12 cellular contexts compared by ENCODE assay signal in genomic region chr3:11724615-11725339, GRCh38.
A peak's percentile ranks its signal among the peaks of the same experiment; 100 is the strongest.
DNase-seq lines count a peak whose midpoint lies in the region; ATAC-seq and TF ChIP-seq lines count a peak whose summit lies in the region.
"Had no signal": no experiment of that assay in that cellular context is flagged by ENCODE, and none has a peak within 500 bp of the region (broad histone marks: within the 10 kb centered on the region; RNA-seq: fewer than 3 reads in every experiment).

No MANE protein-coding gene starts in this region.

- no peaks in the 10 kb centered on the region for H3K9me3 ChIP-seq in H9 (ENCODE audit: control insufficient read depth, low read depth, low read length)
- H3K9me3 ChIP-seq: heart right ventricle had no signal

- H4K20me1 ChIP-seq in H9 (ENCODE audit: control insufficient read depth, insufficient read depth, insufficient read length) = no peaks in the 10 kb centered on the region

- no peak overlapping the region for H2AFZ ChIP-seq in H9 (ENCODE audit: low read length)

- no peak overlapping the region for H2AK5ac ChIP-seq in H9 (ENCODE audit: insufficient read length, low read length)

- H4K91ac ChIP-seq in H9 (ENCODE audit: insufficient read length, low read depth, low read length) = no peak overlapping the region

- H3K56ac ChIP-seq in H9 (ENCODE audit: insufficient read length, low read depth, low read length) = no peak overlapping the region

- H3K9me3 Mint-ChIP-seq in activated B cell treated with CpG ODN at 0.5 μM for 24 hours (no peaks in the 10 kb centered on the region), H9 (no peaks in the 10 kb centered on the region)

- H3K4ac ChIP-seq in H9 (ENCODE audit: low read depth, low read length) = no peak overlapping the region

- H3K4me3 ChIP-seq in GM12864 (ENCODE audit: low read depth, low read length) (peak overlapping the region; percentile 60), coronary artery (no peak overlapping the region)
- H3K4me3 ChIP-seq: heart right ventricle had no signal

- CTCF ChIA-PET in activated B cell treated with CpG ODN at 0.5 μM for 24 hours (lab: Charles Lee) = no interaction called here

- H2BK5ac ChIP-seq in H9 (ENCODE audit: insufficient read length, low read length) = no peak overlapping the region

- H3K4me2 ChIP-seq in H9 (ENCODE audit: insufficient read depth, insufficient read length, low read length) = no peak overlapping the region

- peak overlapping the region; percentile 54 for H3K27ac Mint-ChIP-seq in activated B cell treated with CpG ODN at 0.5 μM for 24 hours
- no peak overlapping the region for H3K27ac Mint-ChIP-seq in H9

- no peak overlapping the region for H2BK120ac ChIP-seq in H9 (ENCODE audit: low read depth, low read length, poor library complexity, severe bottlenecking)

- WGBS in H9 (ENCODE audit: extremely low coverage, insufficient read length, low lambda C conversion rate) = no CpG with 5 or more reads among the region's 8 CpGs

- H3K79me1 ChIP-seq in H9 (ENCODE audit: insufficient read depth, low read depth, low read length, poor library complexity, severe bottlenecking) = no peaks in the 10 kb centered on the region

- no peaks in the 10 kb centered on the region for H3K23me2 ChIP-seq in H9 (ENCODE audit: insufficient read length, low read depth, low read length, poor library complexity, severe bottlenecking)

- no peaks in the 10 kb centered on the region for H3K79me2 ChIP-seq in H9 (ENCODE audit: insufficient read depth, low read length)

- no peaks in the 10 kb centered on the region; the same call in 1 of the 2 replicates for H3K4me1 ChIP-seq in H9 (ENCODE audit: insufficient read depth, low read length)

- H3K4me3 Mint-ChIP-seq in activated B cell treated with CpG ODN at 0.5 μM for 24 hours (peak overlapping the region; percentile 82), H9 (no peak overlapping the region)

- no peak overlapping the region for H3K23ac ChIP-seq in H9 (ENCODE audit: insufficient read length, low read depth, low read length)

- H3K4me1 Mint-ChIP-seq in activated B cell treated with CpG ODN at 0.5 μM for 24 hours = peaks cover 14% of the 10 kb centered on the region
- H3K4me1 Mint-ChIP-seq in H9 = peaks cover 22 to 23% of the 10 kb centered on the region in 2 experiments

- no peak overlapping the region for H4K8ac ChIP-seq in H9 (replicated peaks; ENCODE audit: insufficient read length, low read depth, low read length)

- no peak overlapping the region for H4K5ac ChIP-seq in H9 (ENCODE audit: insufficient read length, low read depth, low read length)

- no peak overlapping the region for H2BK15ac ChIP-seq in H9 (ENCODE audit: low read depth, low read length)

- POLR2A ChIA-PET in activated B cell treated with CpG ODN at 0.5 μM for 24 hours (lab: Charles Lee) = no interaction called here

- TF ChIP-seq CTCF in GM12864 (IDR thresholded peaks at IDR 0.05; ENCODE audit: low read depth, low read length, missing control alignments) = no peak
- no peak for TF ChIP-seq CTCF in activated B cell treated with CpG ODN at 0.5 μM for 24 hours (IDR thresholded peaks at IDR 0.05)
- TF ChIP-seq CTCF in coronary artery (IDR thresholded peaks at IDR 0.05) = no peak
- TF ChIP-seq CTCF in H9 (conservative IDR thresholded peaks at IDR 0.05) = no peak

- no peaks in the 10 kb centered on the region for H3K27me3 ChIP-seq in H9 (ENCODE audit: insufficient read depth, low read length)

- ATAC-seq in HG03045 (IDR thresholded peaks at IDR 0.05; ENCODE audit: unreplicated experiment) = peak; percentile 50
- ATAC-seq in activated B cell treated with CpG ODN at 0.5 μM for 24 hours (ENCODE audit: low read depth) = no peak
- ATAC-seq: heart right ventricle had no signal

- peaks cover 2% of the 10 kb centered on the region for H3K36me3 Mint-ChIP-seq in activated B cell treated with CpG ODN at 0.5 μM for 24 hours (ENCODE audit: low read depth)
- no peaks in the 10 kb centered on the region for H3K36me3 Mint-ChIP-seq in H9 (ENCODE audit: insufficient read depth in 1 of 3, low read depth in 3 of 3)

- H3T11ph ChIP-seq in H9 (ENCODE audit: low read length) = no peak overlapping the region

- no peak overlapping the region for H3K18ac ChIP-seq in H9 (ENCODE audit: insufficient read length, low read depth, low read length)

- no peak overlapping the region for H2BK20ac ChIP-seq in H9 (ENCODE audit: low read depth, low read length, poor library complexity, severe bottlenecking)

- no peak overlapping the region for H3K14ac ChIP-seq in H9 (ENCODE audit: insufficient read depth, low read length)

- no peak overlapping the region for H2BK12ac ChIP-seq in H9 (ENCODE audit: insufficient read length, low read depth, low read length)

- peaks cover 6% of the 10 kb centered on the region for H3K27me3 Mint-ChIP-seq in activated B cell treated with CpG ODN at 0.5 μM for 24 hours
- peaks cover 35% of the 10 kb centered on the region for H3K27me3 Mint-ChIP-seq in H9 (ENCODE audit: low read depth)

- no peak overlapping the region for H3K27ac ChIP-seq in coronary artery
- H3K27ac ChIP-seq in H9 (ENCODE audit: insufficient read length, low read depth, low read length) = no peak overlapping the region
- H3K27ac ChIP-seq: heart right ventricle had no signal

- no peak for DNase-seq in GM12864 (ENCODE audit: low read depth)
- DNase-seq in GM19240 (ENCODE audit: insufficient read length, low spot score) = peak; percentile 60
- no peak for DNase-seq in activated B cell treated with CpG ODN at 0.5 μM for 24 hours
- no peak for DNase-seq in coronary artery (ENCODE audit: low spot score)
- DNase-seq in HUDEP-2 (lab: John Stamatoyannopoulos, UW; ENCODE audit: unreplicated experiment in 76 of 76) = no peak
- no peak for DNase-seq in H9
- DNase-seq in C1 segment of cervical spinal cord (lab: John Stamatoyannopoulos, UW) = no peak
- DNase-seq: heart right ventricle, NCI-H1092, SHP77, trophoblast cell had no signal

- H3K9ac ChIP-seq in H9 (ENCODE audit: extremely low read depth, insufficient read length, low read length) = no peak overlapping the region

- intact Hi-C loops in activated B cell treated with CpG ODN at 0.5 μM for 24 hours (cut with micrococcal nuclease) = loop anchor here (5.0 kb wide), 2 partner anchors 48 to 78 kb away; no protein-coding TSS in a partner anchor
